Comparison of ENCODE assay signal across 21 cellular contexts in genomic region chr9:130337784-130338380, GRCh38.
DNase-seq lines count a peak whose midpoint lies in the region; ATAC-seq, FAIRE-seq and TF ChIP-seq lines count a peak whose summit lies in the region.
"Had no signal": no experiment of that assay in that cellular context is flagged by ENCODE, and none has a peak within 500 bp of the region (broad histone marks: within the 10 kb centered on the region; RNA-seq: fewer than 3 reads in every experiment).

No MANE protein-coding gene starts in this region.

- H3K27ac ChIP-seq in HCT116 (ENCODE audit: low read depth, low read length) (no peak overlapping the region), K562 (ENCODE audit: extremely low read depth, low read depth, low read length) (no peak overlapping the region), breast epithelium (no peak overlapping the region)
- H3K27ac ChIP-seq: KMS-11 had no signal

- no peaks in the 10 kb centered on the region for H3K36me3 Mint-ChIP-seq in neural crest cell (ENCODE audit: low read depth)
- H3K36me3 Mint-ChIP-seq: CD4-positive, CD25-positive, alpha-beta regulatory T cell; CD8-positive, alpha-beta memory T cell had no signal

- H2AFZ ChIP-seq in HCT116 (ENCODE audit: low read depth, low read length, poor library complexity, severe bottlenecking) (no peak overlapping the region), K562 (ENCODE audit: low read depth, low read length) (no peak overlapping the region)

- no peak for TF ChIP-seq EP300 in K562 (IDR thresholded peaks at IDR 0.05; ENCODE audit: low read length)

- POLR2A ChIA-PET in HCT116 (lab: Charles Lee) (no interaction called here), K562 (lab: Yijun Ruan, JAX) (interaction anchor here (0.6 kb wide), 1 partner anchor 525 kb away, joined by 3 read pairs; no protein-coding TSS in a partner anchor)

- H3K9me1 ChIP-seq in K562 (ENCODE audit: control insufficient read depth, insufficient read depth, low read length): peaks cover 2% of the 10 kb centered on the region

- ATAC-seq in HCT116 (peak; percentile 25; the same call in 1 of the 2 replicates), K562 (no peak), GM21515 (IDR thresholded peaks at IDR 0.05; ENCODE audit: unreplicated experiment) (no peak)

- in situ Hi-C loops in K562 (cut with MboI): loop anchor here (25.0 kb wide), 1 partner anchor 676 kb away; the partner anchor contains the start of gene PRRX2

- no TSS peak for BruUV-seq in HCT116 (replicated peaks; lab: Mats Ljungman, UMichigan)
- no TSS peak for BruUV-seq in K562 (replicated peaks; lab: Mats Ljungman, UMichigan)

- DNase-seq in H7 (peak; percentile 44), HCT116 (ENCODE audit: low read depth, low spot score) (no peak), K562 (ENCODE audit: extremely low read depth in 1 of 4, low spot score in 3 of 4) (no peak), neural crest cell (ENCODE audit: low read depth, low spot score) (no peak), DMS153 treated with DMSO at 0.1 percent for 48 hours (lab: John Stamatoyannopoulos, UW; ENCODE audit: unreplicated experiment) (no peak), breast epithelium (ENCODE audit: low spot score in 2 of 2) (no peak)
- DNase-seq in stimulated activated CD4-positive, alpha-beta T cell treated with anti-CD3 and anti-CD28 coated beads, Interleukin-1b, Interleukin-23, amount 100 ng/mL, for 48 hours: no peak
- DNase-seq: ACHN; BE2C; C1 segment of cervical spinal cord; CD4-positive, CD25-positive, alpha-beta regulatory T cell; CD8-positive, alpha-beta memory T cell; COR-L47; DMS 273 treated with DMSO at 0.1 percent for 48 hours; HCEC 1CT had no signal

- H3K27ac Mint-ChIP-seq in neural crest cell (ENCODE audit: unreplicated experiment): peak overlapping the region; percentile 67
- H3K27ac Mint-ChIP-seq: CD4-positive, CD25-positive, alpha-beta regulatory T cell; CD8-positive, alpha-beta memory T cell had no signal

- peaks cover 15% of the 10 kb centered on the region for H3K4me1 Mint-ChIP-seq in neural crest cell
- H3K4me1 Mint-ChIP-seq: CD4-positive, CD25-positive, alpha-beta regulatory T cell; CD8-positive, alpha-beta memory T cell had no signal

- intact Hi-C loops in HCT116 (cut with micrococcal nuclease): no loop called here
- intact Hi-C loops in K562 (cut with micrococcal nuclease): no loop called here
- intact Hi-C loops in breast epithelium (cut with DNase I; ENCODE audit: low total_unique reads): no loop called here

- no peaks in the 10 kb centered on the region for H3K27me3 ChIP-seq in H7 (ENCODE audit: control insufficient read depth, insufficient read depth, low read length)
- peaks cover 9% of the 10 kb centered on the region; the same call in 1 of the 2 replicates for H3K27me3 ChIP-seq in HCT116 (ENCODE audit: insufficient read depth, low read length)
- H3K27me3 ChIP-seq in K562 (ENCODE audit: control insufficient read depth in 2 of 2, insufficient read depth in 2 of 2, low read length in 2 of 2): peaks cover 4 to 26% of the 10 kb centered on the region in 2 experiments; a peak in 4 of 5 replicates
- peaks cover 0 to 6% of the 10 kb centered on the region in 2 donors for H3K27me3 ChIP-seq in breast epithelium
- H3K27me3 ChIP-seq: BE2C had no signal

- TF ChIP-seq RAD21 in HCT116 (IDR thresholded peaks at IDR 0.05; ENCODE audit: low read depth) (no peak), K562 (CRISPR knock-in tag; conservative IDR thresholded peaks at IDR 0.05 in 1 of 2, IDR thresholded peaks at IDR 0.05 in 1 of 2) (no peak)

- H3K9me3 Mint-ChIP-seq in neural crest cell: no peaks in the 10 kb centered on the region
- H3K9me3 Mint-ChIP-seq: CD8-positive, alpha-beta memory T cell had no signal

- no peak for TF ChIP-seq CTCF in HCT116 (IDR thresholded peaks at IDR 0.05 in 2 of 3, conservative IDR thresholded peaks at IDR 0.05 in 1 of 3; ENCODE audit: borderline replicate concordance in 1 of 3, insufficient read depth in 1 of 3, low read depth in 2 of 3, low read length in 2 of 3)
- TF ChIP-seq CTCF in K562 (IDR thresholded peaks at IDR 0.05 in 2 of 3, conservative IDR thresholded peaks at IDR 0.05 in 1 of 3; ENCODE audit: insufficient read depth in 2 of 3, low read depth in 1 of 3, low read length in 3 of 3): no peak
- no peak for TF ChIP-seq CTCF in neural crest cell (conservative IDR thresholded peaks at IDR 0.05)
- TF ChIP-seq CTCF in breast epithelium (IDR thresholded peaks at IDR 0.05): no peak

- H3K36me3 ChIP-seq in H7 (replicated peaks; ENCODE audit: control insufficient read depth, insufficient read depth, low read length): no peaks in the 10 kb centered on the region
- no peaks in the 10 kb centered on the region for H3K36me3 ChIP-seq in HCT116 (ENCODE audit: control insufficient read depth in 1 of 2, insufficient read depth in 2 of 2, low read length in 2 of 2)
- H3K36me3 ChIP-seq in K562 (ENCODE audit: control insufficient read depth, insufficient read depth, low read length): no peaks in the 10 kb centered on the region
- no peaks in the 10 kb centered on the region for H3K36me3 ChIP-seq in breast epithelium
- H3K36me3 ChIP-seq: BE2C had no signal

- H3K4me3 ChIP-seq in H7 (ENCODE audit: insufficient read depth, low read depth, low read length) (no peak overlapping the region), HCT116 (replicated peaks in 1 of 2; ENCODE audit: low read depth in 1 of 2, low read length in 2 of 2) (no peak overlapping the region), K562 (no peak overlapping the region), breast epithelium (no peak overlapping the region)

- no peaks in the 10 kb centered on the region for H3K9me3 ChIP-seq in HCT116 (ENCODE audit: control insufficient read depth in 1 of 2, insufficient read depth in 1 of 2, low read depth in 1 of 2, low read length in 2 of 2)
- no peaks in the 10 kb centered on the region for H3K9me3 ChIP-seq in K562 (replicated peaks; ENCODE audit: control insufficient read depth, insufficient read depth, low read depth, low read length)
- no peaks in the 10 kb centered on the region for H3K9me3 ChIP-seq in breast epithelium
- H3K9me3 ChIP-seq: BE2C had no signal

- H3K4me2 ChIP-seq in HCT116 (ENCODE audit: low read length): no peak overlapping the region
- H3K4me2 ChIP-seq in K562 (ENCODE audit: insufficient read depth, low read length): no peak overlapping the region
- H3K4me2 ChIP-seq: KMS-11 had no signal

- no peak overlapping the region for H3K9ac ChIP-seq in HCT116 (ENCODE audit: low read length)
- H3K9ac ChIP-seq in K562 (ENCODE audit: insufficient read depth in 1 of 2, low read depth in 2 of 2, low read length in 2 of 2): peak overlapping the region in 1 of 2 experiments; percentile 26; a peak in 1 of 4 replicates
- H3K9ac ChIP-seq: KMS-11 had no signal

- no peaks in the 10 kb centered on the region for H3K27me3 Mint-ChIP-seq in neural crest cell (ENCODE audit: low read depth)

- no peaks in the 10 kb centered on the region for H3K79me2 ChIP-seq in HCT116 (ENCODE audit: insufficient read depth, low read length)
- H3K79me2 ChIP-seq in K562 (ENCODE audit: control insufficient read depth, insufficient read depth, low read length): no peaks in the 10 kb centered on the region

- CTCF ChIA-PET in HCT116 (lab: Charles Lee): no interaction called here
- CTCF ChIA-PET in K562 (lab: Yijun Ruan, JAX; ENCODE audit: low intra/inter-chr PET ratio): no interaction called here

- WGBS in K562 (ENCODE audit: insufficient coverage, low coverage, missing lambda C conversion rate): 12% methylated on average over 14 of the region's 16 CpGs

- no peaks in the 10 kb centered on the region; a peak in 1 of 4 replicates for H3K4me1 ChIP-seq in HCT116 (ENCODE audit: control insufficient read depth in 1 of 2, insufficient read depth in 2 of 2, low read length in 2 of 2)
- peaks cover 0 to 21% of the 10 kb centered on the region in 2 experiments; a peak in 2 of 5 replicates for H3K4me1 ChIP-seq in K562 (replicated peaks in 1 of 2; ENCODE audit: control insufficient read depth in 2 of 2, insufficient read depth in 2 of 2, low read length in 2 of 2)
- H3K4me1 ChIP-seq in breast epithelium: no peaks in the 10 kb centered on the region

- RAD21 ChIA-PET in HCT116 (lab: Charles Lee; ENCODE audit: low non-redundant PET in 1 of 2, low total read pairs in 2 of 2, uncharacterized antibody in 2 of 2, unreplicated experiment in 2 of 2): no interaction called here

- H4K20me1 ChIP-seq in HCT116 (ENCODE audit: insufficient read depth): no peaks in the 10 kb centered on the region
- peaks cover 13% of the 10 kb centered on the region for H4K20me1 ChIP-seq in K562 (replicated peaks; ENCODE audit: control insufficient read depth, insufficient read depth, low read length)

- FAIRE-seq in K562 (lab: Jason Lieb, UNC): no peak
- FAIRE-seq: A204.1, G401.6, GM12891, GM18507 had no signal

- H3K9me2 ChIP-seq in HCT116 (ENCODE audit: insufficient read depth): no peaks in the 10 kb centered on the region

- no peak for TF ChIP-seq POLR2A in HCT116 (IDR thresholded peaks at IDR 0.05; ENCODE audit: borderline replicate concordance, extremely low read depth, insufficient read depth, insufficient read length)
- no peak for TF ChIP-seq POLR2A in K562 (conservative IDR thresholded peaks at IDR 0.05)
- TF ChIP-seq POLR2A in breast epithelium (IDR thresholded peaks at IDR 0.05): no peak

- H3K4me3 Mint-ChIP-seq in neural crest cell: no peak overlapping the region
- H3K4me3 Mint-ChIP-seq: CD4-positive, CD25-positive, alpha-beta regulatory T cell; CD8-positive, alpha-beta memory T cell had no signal

TF ChIP-seq in HCT116, 20 proteins besides CTCF, POLR2A, EP300 and RAD21 (continues in another document):
- TF ChIP-seq ATF3 (IDR thresholded peaks at IDR 0.05) (no peak), EGR1 (IDR thresholded peaks at IDR 0.05; ENCODE audit: low read depth) (no peak), FOSL1 (IDR thresholded peaks at IDR 0.05; ENCODE audit: low read depth) (no peak), ZFX (IDR thresholded peaks at IDR 0.05) (no peak)

TF ChIP-seq in K562, 482 proteins besides CTCF, POLR2A, EP300 and RAD21:
- 0 out of 2 replicates have a peak, but pooled peaks have one; percentile 25 for TF ChIP-seq ZBTB7A (IDR thresholded peaks at IDR 0.05; ENCODE audit: borderline replicate concordance, control insufficient read depth, low read depth, low read length)
- no peak for TF ChIP-seq GABPB1 (CRISPR knock-in tag; IDR thresholded peaks at IDR 0.05)
- no peak for TF ChIP-seq NR4A1 (CRISPR knock-in tag; IDR thresholded peaks at IDR 0.05)
- no peak for TF ChIP-seq NR4A1 (tag; IDR thresholded peaks at IDR 0.05)
TF ChIP-seq in K562: peak in this region for 1.
